ENCODE assay signal across 26 cellular contexts in the genomic region with DNA sequence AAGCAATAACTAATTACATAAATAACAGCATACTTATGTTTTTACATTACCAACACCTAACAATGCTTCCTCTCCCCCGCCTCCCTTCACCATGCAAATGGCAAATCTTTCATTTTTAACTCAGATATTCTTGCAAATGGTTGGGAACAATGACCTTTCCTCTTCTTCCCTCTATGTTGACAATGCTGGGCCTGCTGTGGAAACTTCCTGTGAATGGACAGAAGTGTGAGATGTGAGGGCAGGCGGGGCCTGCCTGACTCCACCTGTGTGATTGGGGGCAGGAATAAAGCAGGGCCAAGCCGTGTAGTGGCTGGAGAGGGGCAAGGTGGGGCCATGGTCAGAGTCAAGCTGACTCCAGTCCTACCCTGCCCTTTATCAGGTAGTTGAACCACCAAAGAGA.
"Had no signal": no experiment of that assay in that cellular context is flagged by ENCODE, and none has a peak within 500 bp of the region (broad histone marks: within the 10 kb centered on the region; RNA-seq: fewer than 3 reads in every experiment).

No MANE protein-coding gene starts in this region.

- H3K9me3 ChIP-seq: esophagus squamous epithelium, gastrocnemius medialis, left lung, lower lobe of right lung, mucosa of descending colon had no signal

- H3K36me3 ChIP-seq: colonic mucosa, esophagus squamous epithelium, gastrocnemius medialis, heart right ventricle, left lung, lower lobe of right lung had no signal

- H3K27me3 ChIP-seq: colonic mucosa, esophagus squamous epithelium, gastrocnemius medialis, heart right ventricle, left lung had no signal

- H3K4me3 ChIP-seq: colonic mucosa, esophagus squamous epithelium, gastrocnemius medialis, heart right ventricle, left lung, lower lobe of right lung, mucosa of descending colon had no signal

- H3K4me1 ChIP-seq: colonic mucosa, esophagus squamous epithelium, gastrocnemius medialis, heart right ventricle, left lung, lower lobe of right lung had no signal

- DNase-seq: colonic mucosa; cortex of kidney; effector CD8-positive, alpha-beta T cell; effector memory CD8-positive, alpha-beta T cell; endodermal cell; erythroblast; esophagus squamous epithelium; foreskin fibroblast; foreskin melanocyte; gastrocnemius medialis; glutamatergic neuron; head of caudate nucleus; heart right ventricle; hippocampal formation; left cardiac atrium; left lung; left ventricle myocardium superior; lower lobe of right lung; mesenchymal stem cell; mucosa of descending colon; naive B cell had no signal

- H3K27ac ChIP-seq: colonic mucosa, epithelial cell of prostate, esophagus squamous epithelium, gastrocnemius medialis, heart right ventricle, left lung, lower lobe of right lung had no signal

- FAIRE-seq: endometrium, islet of Langerhans, keratinocyte had no signal

- ATAC-seq: effector memory CD8-positive, alpha-beta T cell; esophagus mucosa; gastrocnemius medialis; heart right ventricle; left cardiac atrium; left lung; left ventricle myocardium superior; lower lobe of right lung; mucosa of descending colon had no signal
